In genomic region chr14:44961730-44962572, GRCh38 we compare ENCODE assay signal across 8 cellular contexts.
A peak's percentile ranks its signal among the peaks of the same experiment; 100 is the strongest.
DNase-seq lines count a peak whose midpoint lies in the region; ATAC-seq, FAIRE-seq and TF ChIP-seq lines count a peak whose summit lies in the region.

Gene KLHL28 (minus strand): TSS chr14:44961947. CDS start chr14:44945928, 16,019 bp downstream.
Gene TOGARAM1 (plus strand): TSS chr14:44962190. CDS start chr14:44962422, 232 bp downstream.

- peak; percentile 100 for FAIRE-seq in H54 (lab: Jason Lieb, UNC)

- no peaks in the 10 kb centered on the region for H3K27me3 Mint-ChIP-seq in nephron progenitor cell (ENCODE audit: low read depth, poor library complexity)
- no peaks in the 10 kb centered on the region for H3K27me3 Mint-ChIP-seq in stimulated activated naive CD8-positive, alpha-beta T cell treated with anti-CD3 and anti-CD28 coated beads, Interleukin-15, amount 100 ng/mL, for 72 hours

- H3K9me3 Mint-ChIP-seq in nephron progenitor cell: peaks cover 5% of the 10 kb centered on the region
- no peaks in the 10 kb centered on the region for H3K9me3 Mint-ChIP-seq in stimulated activated naive CD8-positive, alpha-beta T cell treated with anti-CD3 and anti-CD28 coated beads, Interleukin-15, amount 100 ng/mL, for 72 hours

- peaks cover 55% of the 10 kb centered on the region for H3K4me1 Mint-ChIP-seq in nephron progenitor cell
- H3K4me1 Mint-ChIP-seq in stimulated activated naive CD8-positive, alpha-beta T cell treated with anti-CD3 and anti-CD28 coated beads, Interleukin-15, amount 100 ng/mL, for 72 hours: peaks cover 45% of the 10 kb centered on the region

- peak; percentile 95 for ATAC-seq in stimulated activated naive CD8-positive, alpha-beta T cell treated with anti-CD3 and anti-CD28 coated beads, Interleukin-15, amount 100 ng/mL, for 72 hours

- TF ChIP-seq POLR2A in H54 (IDR thresholded peaks at IDR 0.05; ENCODE audit: low read depth, low read length): peak; percentile 84

- DNase-seq in ELF-1 (ENCODE audit: low read depth, low spot score) (peak; percentile 99), H54 (ENCODE audit: insufficient read length, low spot score) (peak; percentile 61), LoVo (ENCODE audit: low spot score) (peak; percentile 97), RWPE1 (ENCODE audit: low spot score) (peak; percentile 96), fibroblast of the conjunctiva (ENCODE audit: low read depth) (peak; percentile 100), nephron progenitor cell (peak; percentile 93)
- peak; percentile 91 for DNase-seq in activated T-helper 9 cell treated with anti-CD3 and anti-CD28 coated beads, Interleukin-2, amount 50 U/mL, for 16 hours (ENCODE audit: low read depth)
- DNase-seq in stimulated activated naive CD8-positive, alpha-beta T cell treated with anti-CD3 and anti-CD28 coated beads, Interleukin-15, amount 100 ng/mL, for 72 hours: peak; percentile 91 to 97

- POLR2A ChIA-PET in RWPE1 (lab: Yijun Ruan, JAX; ENCODE audit: low non-redundant PET): interaction anchor here (0.5 to 1.1 kb wide), 2 partner anchors 174 to 298 kb away, joined by 3 read pairs; partner anchors contain the start of gene FANCM

- TF ChIP-seq CTCF in RWPE1 (conservative IDR thresholded peaks at IDR 0.05; ENCODE audit: low read depth) (no peak), nephron progenitor cell (IDR thresholded peaks at IDR 0.05) (no peak)

- H3K36me3 Mint-ChIP-seq in nephron progenitor cell (ENCODE audit: low read depth): peaks cover 11% of the 10 kb centered on the region

- H3K27ac ChIP-seq in RWPE1: peak within 1 kb of the TSS; percentile 92

- CTCF ChIA-PET in RWPE1 (lab: Yijun Ruan, JAX): no interaction called here

- H3K27ac Mint-ChIP-seq in nephron progenitor cell: no peak within 1 kb of the TSS
- H3K27ac Mint-ChIP-seq in stimulated activated naive CD8-positive, alpha-beta T cell treated with anti-CD3 and anti-CD28 coated beads, Interleukin-15, amount 100 ng/mL, for 72 hours: peak within 1 kb of the TSS in 1 of 2 donors; percentile 41

- H3K4me3 Mint-ChIP-seq in nephron progenitor cell: no peak within 1 kb of the TSS
- H3K4me3 Mint-ChIP-seq in stimulated activated naive CD8-positive, alpha-beta T cell treated with anti-CD3 and anti-CD28 coated beads, Interleukin-15, amount 100 ng/mL, for 72 hours: no peak within 1 kb of the TSS

Comparison
In these comparisons a context has a peak if more than half of its experiments do, and no peak if none do; other contexts are left out.
1. Peak in every context shown above with its lines: DNase-seq, ATAC-seq and H3K27ac ChIP-seq.